ENCODE assay signal across 35 cellular contexts in the genomic region with DNA sequence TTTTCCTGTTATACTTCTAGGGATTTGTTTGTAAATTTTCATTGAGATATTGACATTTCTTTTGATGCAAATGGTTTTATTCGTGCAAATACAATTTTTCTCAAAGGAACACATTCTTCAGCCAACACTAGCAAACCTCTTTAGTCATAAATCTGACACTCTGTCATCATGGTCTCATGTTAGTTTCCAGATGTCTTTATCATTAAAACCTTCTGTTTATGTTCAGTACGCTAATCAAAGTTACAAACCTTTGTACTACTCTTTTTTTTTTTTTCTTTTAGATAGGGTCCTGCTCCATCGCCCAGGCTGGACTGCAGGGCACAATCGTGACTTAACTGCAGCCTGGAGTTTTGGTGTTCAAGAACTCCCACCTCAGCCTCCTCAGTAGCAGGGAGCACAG. TPM values are rescaled to one million over a fixed set of nuclear protein-coding genes. Genes with fewer than 3 reads are reported as not detected.
"Had no signal": no experiment of that assay in that cellular context is flagged by ENCODE, and none has a peak within 500 bp of the region (broad histone marks: within the 10 kb centered on the region; RNA-seq: fewer than 3 reads in every experiment).

No MANE protein-coding gene starts in this region.

- H3K9me3 ChIP-seq: lower lobe of right lung, mucosa of descending colon, ovary, right atrium auricular region, right lobe of liver, tibial nerve, uterus had no signal

- H3K27me3 ChIP-seq: left lung, ovary, right atrium auricular region, right lobe of liver, tibial nerve, uterus had no signal

- H3K4me1 ChIP-seq: left lung, lower lobe of right lung, right atrium auricular region, right lobe of liver, tibial nerve, uterus had no signal

- H3K36me3 ChIP-seq: left lung, lower lobe of right lung, ovary, right atrium auricular region, right lobe of liver, tibial nerve, uterus had no signal

- H3K4me3 ChIP-seq: left lung, lower lobe of right lung, mucosa of descending colon, ovary, right atrium auricular region, right lobe of liver, smooth muscle cell, tibial nerve, uterus had no signal

- H3K27ac ChIP-seq: left lung, lower lobe of right lung, ovary, right atrium auricular region, right lobe of liver, tibial nerve, uterus had no signal

- H3K4me2 ChIP-seq: smooth muscle cell had no signal

- ATAC-seq: left colon; left lung; lower lobe of right lung; mucosa of descending colon; naive thymus-derived CD4-positive, alpha-beta T cell; natural killer cell treated with Interleukin-12 subunit alpha and Interleukin-12 subunit beta and Interleukin-15 and Interleukin-18, amount 100 ng/mL, for 72 hours; right lobe of liver; stimulated activated memory B cell treated with anti-CD40 and anti-IgM and Interleukin-4, amounts not matched to agents 10 μg/mL and 1 μg/mL and 100 μg/mL, for 72 hours; stimulated activated naive CD8-positive, alpha-beta T cell treated with anti-CD3 and anti-CD28 coated beads, Interleukin-15, amount 100 ng/mL, for 72 hours had no signal

- FAIRE-seq: islet of Langerhans, kidney had no signal

- DNase-seq: hypothalamus; immature natural killer cell; kidney; left colon; left lung; lower lobe of right lung; midbrain; mucosa of descending colon; naive thymus-derived CD4-positive, alpha-beta T cell; ovary; right lobe of liver; stimulated activated CD4-positive, alpha-beta T cell treated with anti-CD3 and anti-CD28 coated beads, Interleukin-1b, Interleukin-23, amount 100 ng/mL, for 48 hours; stimulated activated CD4-positive, alpha-beta T cell treated with anti-CD3 and anti-CD28 coated beads, Interleukin-2, amount 100 ng/mL, for 48 hours; stimulated activated CD4-positive, alpha-beta T cell treated with anti-CD3 and anti-CD28 coated beads, Interleukin-4, amount 100 ng/mL, for 4 hours; stimulated activated CD8-positive, alpha-beta memory T cell treated with anti-CD3 and anti-CD28 coated beads, Interleukin-4, amount 100 ng/mL, for 48 hours; stimulated activated naive CD4-positive, alpha-beta T cell treated with Interleukin-2 at 50 U/mL for 16 hours; stimulated activated naive CD8-positive, alpha-beta T cell treated with anti-CD3 and anti-CD28 coated beads, Interleukin-15, amount 100 ng/mL, for 72 hours; substantia nigra; uterus had no signal

RNA-seq across cellular contexts. Expression of a gene that starts 7.1 kb away (rescaled TPM):
- total RNA-seq: kidney; left colon; left lung; liver; lower lobe of right lung; mesenteric fat pad; mucosa of descending colon; myocyte; naive thymus-derived CD4-positive, alpha-beta T cell; natural killer cell treated with Interleukin-12 subunit alpha and Interleukin-12 subunit beta and Interleukin-15 and Interleukin-18, amount 100 ng/mL, for 72 hours; omental fat pad; ovary; progenitor cell of endocrine pancreas; pulmonary artery endothelial cell; renal cortical epithelial cell; right atrium auricular region; right lobe of liver; skeletal muscle tissue; smooth muscle cell; temporal lobe; tibial nerve; ureter had no signal
- polyA plus RNA-seq: immature natural killer cell; liver; naive thymus-derived CD4-positive, alpha-beta T cell; smooth muscle cell had no signal

RNA-seq across cellular contexts. Expression of a gene that starts 44.8 kb away (rescaled TPM):
- polyA plus RNA-seq: immature natural killer cell; naive thymus-derived CD4-positive, alpha-beta T cell had no signal
